In the genomic region with DNA sequence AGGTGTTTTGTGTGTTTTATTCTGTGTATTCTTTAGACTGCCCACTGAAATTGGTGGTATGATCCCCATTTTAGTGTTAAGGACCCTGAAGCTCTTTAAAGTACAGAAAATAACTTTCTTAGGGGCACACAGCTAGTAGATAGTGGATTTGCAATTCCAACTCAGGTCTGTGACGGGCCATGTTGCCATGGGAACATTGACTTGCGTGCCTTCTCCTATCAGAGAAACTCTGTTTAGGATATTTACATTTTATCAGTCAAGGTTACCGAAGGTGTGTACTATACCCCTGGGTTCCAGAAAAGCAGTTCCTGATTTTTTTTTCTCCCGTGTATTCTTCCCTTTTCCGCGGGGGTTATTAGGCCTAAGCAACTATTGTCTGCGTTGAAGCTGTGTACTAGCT, we compare ENCODE assay signal across 21 cellular contexts. TPM values are rescaled to one million over a fixed set of nuclear protein-coding genes. Genes with fewer than 3 reads are reported as not detected.
A peak's percentile ranks its signal among the peaks of the same experiment; 100 is the strongest.
DNase-seq lines count a peak whose midpoint lies in the region; ATAC-seq, FAIRE-seq and TF ChIP-seq lines count a peak whose summit lies in the region.
"Had no signal": no experiment of that assay in that cellular context is flagged by ENCODE, and none has a peak within 500 bp of the region (broad histone marks: within the 10 kb centered on the region; RNA-seq: fewer than 3 reads in every experiment).

No MANE protein-coding gene starts in this region.

- FAIRE-seq in pancreas (lab: Jason Lieb, UNC) (no peak), RCC 7860 (lab: Jason Lieb, UNC) (no peak), frontal cortex (lab: Jason Lieb, UNC) (no peak)
- FAIRE-seq: G401.6, kidney had no signal

- H3K27ac ChIP-seq in left ventricle myocardium inferior (replicated peaks) (peak overlapping the region; percentile 95), right cardiac atrium (ENCODE audit: low read length) (peak overlapping the region; percentile 37), pancreas (peak overlapping the region; percentile 51 to 69 (median 64))
- H3K27ac ChIP-seq: SJSA1, tibial nerve had no signal

- H3K4me3 ChIP-seq in left ventricle myocardium inferior (peak overlapping the region; percentile 34), right cardiac atrium (ENCODE audit: low read length) (no peak overlapping the region), pancreas (no peak overlapping the region)
- H3K4me3 ChIP-seq: SJSA1, tibial nerve had no signal

- DNase-seq in left ventricle myocardium inferior (no peak), cardiac septum (ENCODE audit: low spot score) (no peak), right cardiac atrium (no peak), pancreas (peak in 2 of 6 donors; percentile 57 to 73), RCC 7860 (ENCODE audit: low spot score) (no peak), GDM1 (lab: John Stamatoyannopoulos, UW) (no peak), frontal cortex (ENCODE audit: low spot score in 2 of 2) (no peak)
- DNase-seq: ACHN; activated B cell treated with CpG ODN at 0.5 μM for 24 hours; activated CD4-positive, alpha-beta memory T cell treated with anti-CD3 and anti-CD28 coated beads, Interleukin-2, amount 10 ng/mL, durations not matched to agents 7 days and 5 days; amniotic stem cell; cerebellar nuclear complex; effector memory CD8-positive, alpha-beta T cell; kidney; NCI-H1436 treated with DMSO at 0.1 percent for 48 hours; NCI-H2171 treated with DMSO at 0.1 percent for 48 hours; stimulated activated naive B cell treated with anti-CD40 and anti-IgM and Interleukin-4, amounts not matched to agents 10 μg/mL and 1 μg/mL and 100 μg/mL, for 72 hours had no signal

- WGBS in right cardiac atrium, result 72% methylated on average over 7 of the region's 7 CpGs
- WGBS in pancreas, 2 donors, result 16 to 23% methylated on average over 7 of the region's 7 CpGs

- H3K9me3 ChIP-seq in left ventricle myocardium inferior (replicated peaks) (no peaks in the 10 kb centered on the region), right cardiac atrium (ENCODE audit: control insufficient read depth, low read length) (no peaks in the 10 kb centered on the region), pancreas (no peaks in the 10 kb centered on the region)
- H3K9me3 ChIP-seq: SJSA1, tibial nerve had no signal

- no peak for TF ChIP-seq CTCF in left ventricle myocardium inferior (IDR thresholded peaks at IDR 0.05; ENCODE audit: borderline replicate concordance)
- TF ChIP-seq CTCF in pancreas (IDR thresholded peaks at IDR 0.05), result no peak

- H3K27me3 ChIP-seq in left ventricle myocardium inferior (ENCODE audit: low read depth) (no peaks in the 10 kb centered on the region), right cardiac atrium (ENCODE audit: control insufficient read depth, insufficient read depth) (no peaks in the 10 kb centered on the region), pancreas (no peaks in the 10 kb centered on the region)
- H3K27me3 ChIP-seq: SJSA1, tibial nerve had no signal

- H3K36me3 ChIP-seq in left ventricle myocardium inferior (peaks cover 10% of the 10 kb centered on the region), pancreas (no peaks in the 10 kb centered on the region)
- H3K36me3 ChIP-seq: SJSA1, tibial nerve had no signal

- no peak for ATAC-seq in right cardiac atrium
- peak; percentile 62 to 66 (median 66) for ATAC-seq in pancreas
- ATAC-seq in GM18870 (IDR thresholded peaks at IDR 0.05; ENCODE audit: unreplicated experiment), result no peak
- ATAC-seq: effector memory CD8-positive, alpha-beta T cell; stimulated activated naive B cell treated with anti-CD40 and anti-IgM and Interleukin-4, amounts not matched to agents 10 μg/mL and 1 μg/mL and 100 μg/mL, for 72 hours had no signal

- peaks cover 90% of the 10 kb centered on the region for H3K4me1 ChIP-seq in left ventricle myocardium inferior
- H3K4me1 ChIP-seq in right cardiac atrium (ENCODE audit: control insufficient read depth, insufficient read depth, low read length), result peaks cover 13% of the 10 kb centered on the region
- H3K4me1 ChIP-seq in pancreas, result peaks cover 36 to 45% (median 37%) of the 10 kb centered on the region in 3 donors
- H3K4me1 ChIP-seq: tibial nerve had no signal

- intact Hi-C loops in left ventricle myocardium inferior (cut with micrococcal nuclease), result no loop called here
- intact Hi-C loops in cardiac septum (cut with DNase I), result loop anchor here (1.0 to 2.0 kb wide), 2 partner anchors 16 to 51 kb away; no protein-coding TSS in a partner anchor
- intact Hi-C loops in right cardiac atrium (cut with DNase I), result loop anchor here in 2 of 4 donors (5.0 to 10.0 kb wide), 2 partner anchors 46 to 49 kb away; no protein-coding TSS in a partner anchor
- intact Hi-C loops in pancreas (cut with DNase I), result loop anchor here in 1 of 3 donors (5.0 kb wide), 1 partner anchor 54 kb away; no protein-coding TSS in a partner anchor

RNA-seq across cellular contexts. Expression of a gene that starts 19.4 kb away (rescaled TPM):
- total RNA-seq in left ventricle myocardium inferior (934 TPM), cardiac septum (658 TPM), right cardiac atrium (100 to 1,000 TPM; 557 to 764 (median 622) TPM), pancreas (10 to 100 TPM in 3 of 6 donors, 1 to 10 TPM in 3; 6.7 to 13.4 (median 9.7) TPM), frontal cortex (1.6 TPM)
- polyA plus RNA-seq in right cardiac atrium (558 TPM), pancreas (10 to 100 TPM in 1 of 2 donors, 1 to 10 TPM in 1; 5.4 to 10.0 TPM)
- total RNA-seq: SJSA1 had no signal

Comparison
In these comparisons a context has a peak if more than half of its experiments do, and no peak if none do; other contexts are left out.
1. H3K27ac ChIP-seq: peak in every context shown above with its lines; median percentile 95 in left ventricle myocardium inferior; 64 in pancreas; 37 in right cardiac atrium.
2. ATAC-seq: peak in pancreas (4 of 4); none in right cardiac atrium (0 of 2) and GM18870 (single experiment).
3. RNA of a gene that starts 19.4 kb away (total RNA-seq): 934 TPM in left ventricle myocardium inferior (single experiment), 658 TPM in cardiac septum (single experiment) and 557 to 764 TPM in right cardiac atrium; 6.7 to 13.4 TPM in pancreas and 1.6 TPM in frontal cortex (single experiment); every median in the first group is over 10 times any median in the second.